In genomic region chr14:35258420-35258819, GRCh38 we compare ENCODE assay signal across 1 cellular context.
TF ChIP-seq lines count a peak whose summit lies in the region.

No MANE protein-coding gene starts in this region.

TF ChIP-seq in K562, 482 proteins besides CTCF, POLR2A, EP300 and RAD21:
- TF ChIP-seq MITF (IDR thresholded peaks at IDR 0.05) (peak; percentile 54; the same call in 1 of the 2 replicates), CTBP1 (IDR thresholded peaks at IDR 0.05; ENCODE audit: borderline replicate concordance) (peak; percentile 64; the same call in 1 of the 2 replicates), BHLHE40 (IDR thresholded peaks at IDR 0.05; ENCODE audit: low read length) (peak; percentile 42; the same call in 1 of the 2 replicates), EGR1 (conservative IDR thresholded peaks at IDR 0.05) (peak; percentile 70), RBM22 (IDR thresholded peaks at IDR 0.05; ENCODE audit: low read depth, low read length, poor library complexity, severe bottlenecking) (no peak), RFX7 (CRISPR knock-in tag; IDR thresholded peaks at IDR 0.05) (no peak), KDM1A (IDR thresholded peaks at IDR 0.05) (peak in 1 of 2 experiments; percentile 62; a peak in 2 of 4 replicates), ZNF699 (CRISPR knock-in tag; IDR thresholded peaks at IDR 0.05; ENCODE audit: insufficient replicate concordance) (no peak), JUND (IDR thresholded peaks at IDR 0.05; ENCODE audit: borderline replicate concordance, low read depth, low read length) (0 out of 2 replicates have a peak, but pooled peaks have one; percentile 12), JUND (tag; IDR thresholded peaks at IDR 0.05; ENCODE audit: borderline replicate concordance, low read depth, low read length) (no peak), CBFA2T3 (IDR thresholded peaks at IDR 0.05) (peak; percentile 59), MLLT1 (IDR thresholded peaks at IDR 0.05) (no peak), RCOR1 (IDR thresholded peaks at IDR 0.05; ENCODE audit: borderline replicate concordance in 1 of 2, low read depth in 2 of 2, low read length in 2 of 2) (peak in 1 of 2 experiments; percentile 86; a peak in 2 of 4 replicates)
